ENCODE assay signal across 37 cellular contexts in genomic region chr7:85133560-85133959, GRCh38. TPM values are rescaled to one million over a fixed set of nuclear protein-coding genes. Genes with fewer than 3 reads are reported as not detected.
"Had no signal": no experiment of that assay in that cellular context is flagged by ENCODE, and none has a peak within 500 bp of the region (broad histone marks: within the 10 kb centered on the region; RNA-seq: fewer than 3 reads in every experiment).

No MANE protein-coding gene starts in this region.

- H3K4me3 Mint-ChIP-seq: activated naive CD4-positive, alpha-beta T cell treated with anti-CD3 and anti-CD28 coated beads for 36 hours; activated naive CD4-positive, alpha-beta T cell treated with anti-CD3 and anti-CD28 coated beads, Interleukin-2, amount 10 ng/mL, durations not matched to agents 7 days and 5 days; activated naive CD4-positive, alpha-beta T cell treated with anti-CD3 and anti-CD28 coated beads, Interleukin-2, amount 50 U/mL, for 24 hours; activated naive CD8-positive, alpha-beta T cell; activated naive CD8-positive, alpha-beta T cell treated with anti-CD3 and anti-CD28 coated beads for 36 hours; activated naive CD8-positive, alpha-beta T cell treated with anti-CD3 and anti-CD28 coated beads, Interleukin-2, amount 10 ng/mL, durations not matched to agents 7 days and 5 days; activated naive CD8-positive, alpha-beta T cell treated with anti-CD3 and anti-CD28 coated beads, Interleukin-2, amount 50 U/mL, for 24 hours; activated T-cell treated with anti-CD3 and anti-CD28 coated beads, Interleukin-2, amount 50 U/mL, for 24 hours; activated T-cell treated with anti-CD3 and anti-CD28 coated beads, Interleukin-2, amount 50 U/mL, for 4 hours; activated T-cell treated with anti-CD3 and anti-CD28 coated beads, Interleukin-2, amount 50 U/mL, for 72 hours; activated T-helper 1 cell treated with anti-CD3 and anti-CD28 coated beads, Interleukin-12 subunit alpha, Interleukin-12 subunit beta, Interleukin-2, Interleukin-4 antibody, amounts not matched to agents 30 ng/mL and 10 ng/mL and 1 ng/mL, durations not matched to agents 14 hours and 24 hours and 36 hours; activated T-helper 17 cell treated with anti-CD3 and anti-CD28 coated beads, Interleukin-2, amount 50 U/mL, for 72 hours; brain; central memory CD8-positive, alpha-beta T cell had no signal

- DNase-seq: activated effector memory CD4-positive, alpha-beta T cell treated with anti-CD3 and anti-CD28 coated beads, Interleukin-2, amount 50 U/mL, for 16 hours; activated effector memory CD4-positive, alpha-beta T cell treated with Interleukin-2 at 50 U/mL for 16 hours; activated gamma-delta T cell; activated gamma-delta T cell treated with Interleukin-2 at 50 U/mL for 16 hours; activated naive CD4-positive, alpha-beta T cell; activated naive CD4-positive, alpha-beta T cell treated with anti-CD3 and anti-CD28 coated beads for 36 hours; activated naive CD4-positive, alpha-beta T cell treated with anti-CD3 and anti-CD28 coated beads, Interleukin-2, amount 10 ng/mL, durations not matched to agents 7 days and 5 days; activated naive CD4-positive, alpha-beta T cell treated with anti-CD3 and anti-CD28 coated beads, Interleukin-2, amount 50 U/mL, for 16 hours; activated naive CD4-positive, alpha-beta T cell treated with Interleukin-2 at 50 U/mL for 16 hours; activated naive CD8-positive, alpha-beta T cell treated with anti-CD3 and anti-CD28 coated beads for 36 hours; activated naive CD8-positive, alpha-beta T cell treated with anti-CD3 and anti-CD28 coated beads, Interleukin-2, amount 10 ng/mL, durations not matched to agents 7 days and 5 days; activated naive CD8-positive, alpha-beta T cell treated with anti-CD3 and anti-CD28 coated beads, Interleukin-2, amount 50 U/mL, for 24 hours; activated T-cell treated with anti-CD3 and anti-CD28 coated beads, Interleukin-2, amount 50 U/mL, for 1 hour; activated T-cell treated with anti-CD3 and anti-CD28 coated beads, Interleukin-2, amount 50 U/mL, for 24 hours; activated T-cell treated with anti-CD3 and anti-CD28 coated beads, Interleukin-2, amount 50 U/mL, for 4 hours; activated T-cell treated with anti-CD3 and anti-CD28 coated beads, Interleukin-2, amount 50 U/mL, for 48 hours; activated T-cell treated with anti-CD3 and anti-CD28 coated beads, Interleukin-2, amount 50 U/mL, for 72 hours; adrenal gland; amniotic stem cell; amygdala; anterior cingulate cortex; aorta; body of pancreas; caudate nucleus; central memory CD4-positive, alpha-beta T cell; cerebellar nuclear complex had no signal

- H3K36me3 ChIP-seq: adrenal gland, ascending aorta, breast epithelium, cardiac muscle cell had no signal

- H3K27ac Mint-ChIP-seq: activated naive CD4-positive, alpha-beta T cell treated with anti-CD3 and anti-CD28 coated beads for 36 hours; activated naive CD4-positive, alpha-beta T cell treated with anti-CD3 and anti-CD28 coated beads, Interleukin-2, amount 10 ng/mL, durations not matched to agents 7 days and 5 days; activated naive CD4-positive, alpha-beta T cell treated with anti-CD3 and anti-CD28 coated beads, Interleukin-2, amount 50 U/mL, for 24 hours; activated naive CD4-positive, alpha-beta T cell treated with anti-CD3 and anti-CD28 coated beads, Interleukin-2, amount 50 U/mL, for 72 hours; activated naive CD8-positive, alpha-beta T cell; activated naive CD8-positive, alpha-beta T cell treated with anti-CD3 and anti-CD28 coated beads for 36 hours; activated naive CD8-positive, alpha-beta T cell treated with anti-CD3 and anti-CD28 coated beads, Interleukin-2, amount 10 ng/mL, durations not matched to agents 7 days and 5 days; activated naive CD8-positive, alpha-beta T cell treated with anti-CD3 and anti-CD28 coated beads, Interleukin-2, amount 50 U/mL, for 24 hours; activated T-cell treated with anti-CD3 and anti-CD28 coated beads, Interleukin-2, amount 50 U/mL, for 24 hours; activated T-cell treated with anti-CD3 and anti-CD28 coated beads, Interleukin-2, amount 50 U/mL, for 72 hours; activated T-helper 1 cell treated with anti-CD3 and anti-CD28 coated beads, Interleukin-12 subunit alpha, Interleukin-12 subunit beta, Interleukin-2, Interleukin-4 antibody, amounts not matched to agents 30 ng/mL and 10 ng/mL and 1 ng/mL, durations not matched to agents 14 hours and 24 hours and 36 hours; activated T-helper 17 cell treated with anti-CD3 and anti-CD28 coated beads, Interleukin-2, amount 50 U/mL, for 72 hours; activated T-helper 2 cell treated with anti-CD3 and anti-CD28 coated beads, Interferon-gamma antibody, Interleukin-2, Interleukin-4, amounts not matched to agents 10 μg/mL and 5 μg/mL and 100 μg/mL, durations not matched to agents 14 hours and 24 hours and 36 hours; brain had no signal

- H3K27ac ChIP-seq: adrenal gland, ascending aorta, body of pancreas, breast epithelium, cardiac muscle cell had no signal

- H3K4me3 ChIP-seq: adrenal gland, ascending aorta, body of pancreas, breast epithelium, cardiac muscle cell had no signal

- ATAC-seq: activated naive CD4-positive, alpha-beta T cell treated with anti-CD3 and anti-CD28 coated beads, Interleukin-2, amount 50 U/mL, for 72 hours; activated naive CD8-positive, alpha-beta T cell treated with anti-CD3 and anti-CD28 coated beads, Interleukin-2, amount 50 U/mL, for 24 hours; activated T-cell treated with anti-CD3 and anti-CD28 coated beads, Interleukin-2, amount 50 U/mL, for 4 hours; activated T-cell treated with anti-CD3 and anti-CD28 coated beads, Interleukin-2, amount 50 U/mL, for 72 hours; activated T-helper 17 cell treated with anti-CD3 and anti-CD28 coated beads, Interleukin-2, amount 50 U/mL, for 72 hours; body of pancreas had no signal

- H3K9me3 Mint-ChIP-seq: activated naive CD4-positive, alpha-beta T cell treated with anti-CD3 and anti-CD28 coated beads for 36 hours; activated naive CD4-positive, alpha-beta T cell treated with anti-CD3 and anti-CD28 coated beads, Interleukin-2, amount 10 ng/mL, durations not matched to agents 7 days and 5 days; activated naive CD4-positive, alpha-beta T cell treated with anti-CD3 and anti-CD28 coated beads, Interleukin-2, amount 50 U/mL, for 24 hours; activated naive CD4-positive, alpha-beta T cell treated with anti-CD3 and anti-CD28 coated beads, Interleukin-2, amount 50 U/mL, for 72 hours; activated naive CD8-positive, alpha-beta T cell treated with anti-CD3 and anti-CD28 coated beads for 36 hours; activated naive CD8-positive, alpha-beta T cell treated with anti-CD3 and anti-CD28 coated beads, Interleukin-2, amount 10 ng/mL, durations not matched to agents 7 days and 5 days; activated naive CD8-positive, alpha-beta T cell treated with anti-CD3 and anti-CD28 coated beads, Interleukin-2, amount 50 U/mL, for 24 hours; activated T-cell treated with anti-CD3 and anti-CD28 coated beads, Interleukin-2, amount 50 U/mL, for 24 hours; activated T-cell treated with anti-CD3 and anti-CD28 coated beads, Interleukin-2, amount 50 U/mL, for 72 hours; activated T-helper 1 cell treated with anti-CD3 and anti-CD28 coated beads, Interleukin-12 subunit alpha, Interleukin-12 subunit beta, Interleukin-2, Interleukin-4 antibody, amounts not matched to agents 30 ng/mL and 10 ng/mL and 1 ng/mL, durations not matched to agents 14 hours and 24 hours and 36 hours; activated T-helper 17 cell treated with anti-CD3 and anti-CD28 coated beads, Interleukin-2, amount 50 U/mL, for 72 hours; activated T-helper 2 cell treated with anti-CD3 and anti-CD28 coated beads, Interferon-gamma antibody, Interleukin-2, Interleukin-4, amounts not matched to agents 10 μg/mL and 5 μg/mL and 100 μg/mL, durations not matched to agents 14 hours and 24 hours and 36 hours; brain had no signal

- H3K27me3 Mint-ChIP-seq: activated naive CD4-positive, alpha-beta T cell treated with anti-CD3 and anti-CD28 coated beads, Interleukin-2, amount 10 ng/mL, durations not matched to agents 7 days and 5 days; activated naive CD4-positive, alpha-beta T cell treated with anti-CD3 and anti-CD28 coated beads, Interleukin-2, amount 50 U/mL, for 24 hours; activated naive CD8-positive, alpha-beta T cell; activated naive CD8-positive, alpha-beta T cell treated with anti-CD3 and anti-CD28 coated beads for 36 hours; activated naive CD8-positive, alpha-beta T cell treated with anti-CD3 and anti-CD28 coated beads, Interleukin-2, amount 10 ng/mL, durations not matched to agents 7 days and 5 days; activated naive CD8-positive, alpha-beta T cell treated with anti-CD3 and anti-CD28 coated beads, Interleukin-2, amount 50 U/mL, for 24 hours; activated T-cell treated with anti-CD3 and anti-CD28 coated beads, Interleukin-2, amount 50 U/mL, for 24 hours; activated T-helper 17 cell treated with anti-CD3 and anti-CD28 coated beads, Interleukin-2, amount 50 U/mL, for 72 hours; brain; central memory CD8-positive, alpha-beta T cell had no signal

- H3K9me3 ChIP-seq: adrenal gland, ascending aorta, body of pancreas, breast epithelium had no signal

- H3K4me1 ChIP-seq: adrenal gland, ascending aorta, body of pancreas, breast epithelium had no signal

- H3K27me3 ChIP-seq: adrenal gland, ascending aorta, body of pancreas, breast epithelium, cardiac muscle cell had no signal

- H3K36me3 Mint-ChIP-seq: activated naive CD4-positive, alpha-beta T cell treated with anti-CD3 and anti-CD28 coated beads, Interleukin-2, amount 10 ng/mL, durations not matched to agents 7 days and 5 days; activated naive CD4-positive, alpha-beta T cell treated with anti-CD3 and anti-CD28 coated beads, Interleukin-2, amount 50 U/mL, for 24 hours; activated naive CD4-positive, alpha-beta T cell treated with anti-CD3 and anti-CD28 coated beads, Interleukin-2, amount 50 U/mL, for 72 hours; activated naive CD8-positive, alpha-beta T cell; activated naive CD8-positive, alpha-beta T cell treated with anti-CD3 and anti-CD28 coated beads for 36 hours; activated naive CD8-positive, alpha-beta T cell treated with anti-CD3 and anti-CD28 coated beads, Interleukin-2, amount 10 ng/mL, durations not matched to agents 7 days and 5 days; brain had no signal

- H3K4me1 Mint-ChIP-seq: activated naive CD4-positive, alpha-beta T cell treated with anti-CD3 and anti-CD28 coated beads, Interleukin-2, amount 10 ng/mL, durations not matched to agents 7 days and 5 days; activated naive CD4-positive, alpha-beta T cell treated with anti-CD3 and anti-CD28 coated beads, Interleukin-2, amount 50 U/mL, for 24 hours; activated naive CD8-positive, alpha-beta T cell treated with anti-CD3 and anti-CD28 coated beads for 36 hours; activated naive CD8-positive, alpha-beta T cell treated with anti-CD3 and anti-CD28 coated beads, Interleukin-2, amount 10 ng/mL, durations not matched to agents 7 days and 5 days; activated naive CD8-positive, alpha-beta T cell treated with anti-CD3 and anti-CD28 coated beads, Interleukin-2, amount 50 U/mL, for 24 hours; activated T-helper 17 cell treated with anti-CD3 and anti-CD28 coated beads, Interleukin-2, amount 50 U/mL, for 72 hours; brain; central memory CD8-positive, alpha-beta T cell had no signal

RNA-seq across cellular contexts. Expression of gene SEMA3D, which starts 53.3 kb away (rescaled TPM):
- total RNA-seq: activated naive CD4-positive, alpha-beta T cell treated with anti-CD3 and anti-CD28 coated beads for 36 hours; activated naive CD4-positive, alpha-beta T cell treated with anti-CD3 and anti-CD28 coated beads, Interleukin-2, amount 50 U/mL, for 72 hours; activated naive CD8-positive, alpha-beta T cell treated with anti-CD3 and anti-CD28 coated beads for 36 hours; activated naive CD8-positive, alpha-beta T cell treated with anti-CD3 and anti-CD28 coated beads, Interleukin-2, amount 10 ng/mL, durations not matched to agents 7 days and 5 days; activated T-helper 17 cell treated with anti-CD3 and anti-CD28 coated beads, Interleukin-2, amount 50 U/mL, for 72 hours had no signal
